11 cellular contexts compared by ENCODE assay signal in the genomic region with DNA sequence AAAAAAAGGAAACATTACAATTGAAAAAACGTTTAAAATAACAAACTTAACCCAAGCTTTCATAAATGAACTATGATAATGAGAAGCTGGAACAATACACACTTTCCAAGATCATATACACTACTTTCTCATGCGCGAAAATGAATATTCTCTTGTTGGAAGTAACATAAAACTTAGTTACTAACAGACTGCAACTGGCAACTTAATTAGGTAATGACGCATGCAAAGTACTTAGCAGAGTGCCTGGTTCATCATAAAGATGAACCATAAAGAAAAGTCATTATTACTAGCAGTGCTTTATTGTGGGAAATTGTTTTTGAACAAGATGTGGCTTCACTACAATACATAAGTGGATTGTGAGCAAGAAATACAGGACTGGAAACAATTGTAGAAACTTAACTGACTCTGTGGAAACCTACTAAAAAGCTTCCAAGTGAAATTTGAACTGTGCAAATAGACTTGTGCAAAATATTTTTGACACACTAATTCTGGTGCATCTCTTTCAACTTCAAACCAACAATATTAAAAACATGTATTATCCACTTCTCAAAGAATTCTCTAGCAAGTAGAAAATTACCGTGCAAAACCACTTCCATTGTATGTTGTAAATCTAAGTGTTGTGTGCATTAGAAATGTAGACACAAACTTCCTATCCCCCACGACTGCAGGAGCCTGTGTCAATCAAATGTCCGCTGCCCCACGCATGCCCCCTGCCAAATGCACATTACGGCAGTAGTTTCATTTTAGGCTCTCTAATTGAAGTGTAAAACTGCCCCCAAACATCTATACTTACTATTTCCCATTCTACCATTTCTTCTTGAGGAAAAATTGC. TPM values are rescaled to one million over a fixed set of nuclear protein-coding genes. Genes with fewer than 3 reads are reported as not detected.
A peak's percentile ranks its signal among the peaks of the same experiment; 100 is the strongest.
DNase-seq lines count a peak whose midpoint lies in the region; ATAC-seq lines count a peak whose summit lies in the region.
"Had no signal": no experiment of that assay in that cellular context is flagged by ENCODE, and none has a peak within 500 bp of the region (broad histone marks: within the 10 kb centered on the region; RNA-seq: fewer than 3 reads in every experiment).

No MANE protein-coding gene starts in this region.

- peak overlapping the region; percentile 41 for H3K4me3 Mint-ChIP-seq in natural killer cell treated with Interleukin-12 subunit alpha and Interleukin-12 subunit beta and Interleukin-15 and Interleukin-18, amount 100 ng/mL, for 72 hours

- WGBS in right cardiac atrium, result 21% methylated on average over 9 of the region's 9 CpGs
- 11 to 15% methylated on average over 9 of the region's 9 CpGs for WGBS in aorta, 2 donors

- H3K9me3 Mint-ChIP-seq in natural killer cell treated with Interleukin-12 subunit alpha and Interleukin-12 subunit beta and Interleukin-15 and Interleukin-18, amount 100 ng/mL, for 72 hours, result no peaks in the 10 kb centered on the region
- H3K9me3 Mint-ChIP-seq: activated naive CD8-positive, alpha-beta T cell treated with anti-CD3 and anti-CD28 coated beads, Interleukin-2, amount 10 ng/mL, durations not matched to agents 7 days and 5 days had no signal

- H3K4me3 ChIP-seq in right cardiac atrium (ENCODE audit: low read length) (peak overlapping the region; percentile 68), duodenal mucosa (ENCODE audit: low read depth in 1 of 2, low read length in 2 of 2) (peak overlapping the region; percentile 78 to 90), aorta (ENCODE audit: low read length in 2 of 2) (peak overlapping the region; percentile 30 to 60)

- DNase-seq in right cardiac atrium (peak in 1 of 3 donors; percentile 36), Right ventricle myocardium superior (no peak), aorta (no peak), ACHN (no peak), HuH-7 (ENCODE audit: low spot score) (no peak)
- DNase-seq in natural killer cell treated with Interleukin-12 subunit alpha and Interleukin-12 subunit beta and Interleukin-15 and Interleukin-18, amount 100 ng/mL, for 72 hours (ENCODE audit: low spot score), result no peak
- DNase-seq: activated naive CD8-positive, alpha-beta T cell treated with anti-CD3 and anti-CD28 coated beads, Interleukin-2, amount 10 ng/mL, durations not matched to agents 7 days and 5 days; kidney glomerular epithelial cell; NCI-H146 had no signal

- no peaks in the 10 kb centered on the region for H3K36me3 ChIP-seq in duodenal mucosa (ENCODE audit: control insufficient read depth in 1 of 2, insufficient read depth in 2 of 2, low read length in 2 of 2)
- H3K36me3 ChIP-seq in aorta (ENCODE audit: control insufficient read depth in 1 of 2, insufficient read depth in 2 of 2, low read length in 1 of 2), result no peaks in the 10 kb centered on the region

- H3K27ac Mint-ChIP-seq in natural killer cell treated with Interleukin-12 subunit alpha and Interleukin-12 subunit beta and Interleukin-15 and Interleukin-18, amount 100 ng/mL, for 72 hours, result no peak overlapping the region
- H3K27ac Mint-ChIP-seq: activated naive CD8-positive, alpha-beta T cell treated with anti-CD3 and anti-CD28 coated beads, Interleukin-2, amount 10 ng/mL, durations not matched to agents 7 days and 5 days had no signal

- H3K27me3 ChIP-seq in right cardiac atrium (ENCODE audit: control insufficient read depth, insufficient read depth) (no peaks in the 10 kb centered on the region), duodenal mucosa (ENCODE audit: control insufficient read depth in 1 of 2, insufficient read depth in 2 of 2, low read length in 2 of 2) (peaks cover 42 to 43% of the 10 kb centered on the region in 2 donors), aorta (ENCODE audit: control insufficient read depth in 1 of 2, insufficient read depth in 2 of 2, low read length in 1 of 2) (peaks cover 0 to 2% of the 10 kb centered on the region in 2 donors)

- H3K9me3 ChIP-seq in right cardiac atrium (ENCODE audit: control insufficient read depth, low read length) (no peaks in the 10 kb centered on the region), duodenal mucosa (ENCODE audit: control insufficient read depth in 1 of 2, low read length in 2 of 2) (no peaks in the 10 kb centered on the region), aorta (ENCODE audit: control insufficient read depth, low read length) (no peaks in the 10 kb centered on the region)

- H3K27ac ChIP-seq in right cardiac atrium (ENCODE audit: low read length) (peak overlapping the region; percentile 58), duodenal mucosa (ENCODE audit: low read depth, low read length) (no peak overlapping the region), aorta (ENCODE audit: low read depth in 1 of 2, low read length in 2 of 2) (no peak overlapping the region)

- H3K4me1 Mint-ChIP-seq in natural killer cell treated with Interleukin-12 subunit alpha and Interleukin-12 subunit beta and Interleukin-15 and Interleukin-18, amount 100 ng/mL, for 72 hours (ENCODE audit: low read depth in 2 of 2), result peaks cover 10 to 14% of the 10 kb centered on the region in 2 donors

- H3K4me1 ChIP-seq in right cardiac atrium (ENCODE audit: control insufficient read depth, insufficient read depth, low read length), result peaks cover 2% of the 10 kb centered on the region
- H3K4me1 ChIP-seq in duodenal mucosa (ENCODE audit: control insufficient read depth in 1 of 2, insufficient read depth in 2 of 2, low read length in 2 of 2), result peaks cover 5 to 9% of the 10 kb centered on the region in 2 donors
- peaks cover 0 to 3% of the 10 kb centered on the region in 2 donors for H3K4me1 ChIP-seq in aorta (ENCODE audit: control insufficient read depth in 1 of 2, insufficient read depth in 2 of 2, low read length in 2 of 2)

- H3K36me3 Mint-ChIP-seq in natural killer cell treated with Interleukin-12 subunit alpha and Interleukin-12 subunit beta and Interleukin-15 and Interleukin-18, amount 100 ng/mL, for 72 hours, result peaks cover 13% of the 10 kb centered on the region
- H3K36me3 Mint-ChIP-seq: activated naive CD8-positive, alpha-beta T cell treated with anti-CD3 and anti-CD28 coated beads, Interleukin-2, amount 10 ng/mL, durations not matched to agents 7 days and 5 days had no signal

- peaks cover 49 to 77% of the 10 kb centered on the region in 2 donors for H3K27me3 Mint-ChIP-seq in natural killer cell treated with Interleukin-12 subunit alpha and Interleukin-12 subunit beta and Interleukin-15 and Interleukin-18, amount 100 ng/mL, for 72 hours

- no peak overlapping the region for H3K9ac ChIP-seq in duodenal mucosa (ENCODE audit: low read depth in 1 of 2, low read length in 2 of 2)

- ATAC-seq in right cardiac atrium (no peak), Right ventricle myocardium superior (ENCODE audit: poor library complexity) (no peak), aorta (ENCODE audit: low FRiP score) (no peak), HG03139 (IDR thresholded peaks at IDR 0.05; ENCODE audit: unreplicated experiment) (no peak)
- ATAC-seq in natural killer cell treated with Interleukin-12 subunit alpha and Interleukin-12 subunit beta and Interleukin-15 and Interleukin-18, amount 100 ng/mL, for 72 hours, result no peak

- intact Hi-C loops in right cardiac atrium (cut with DNase I) (loop anchor here (5.0 to 10.0 kb wide), 3 partner anchors 171 to 178 kb away; no protein-coding TSS in a partner anchor), Right ventricle myocardium superior (cut with DNase I) (no loop called here), aorta (cut with DNase I) (loop anchor here (1.0 to 5.0 kb wide), 4 partner anchors 92 to 188 kb away; no protein-coding TSS in a partner anchor)

- in situ Hi-C loops in ACHN (cut with HindIII; ENCODE audit: low pct_ligation_motif_present, low pct_unique_long_range_greater_than_20kb, low sequenced_read_pairs), result no loop called here

RNA-seq across cellular contexts. Expression of a gene that starts 2.0 kb away (rescaled TPM):
- total RNA-seq in right cardiac atrium (10 to 100 TPM; 22.1 to 31.1 (median 30.3) TPM), Right ventricle myocardium superior (27.5 TPM), aorta (10 to 100 TPM; 40.1 to 65.4 TPM)
- polyA plus RNA-seq in right cardiac atrium (11.0 TPM), aorta (10 to 100 TPM in 1 of 2 donors, 1 to 10 TPM in 1; 6.8 to 18.8 TPM)
- total RNA-seq in natural killer cell treated with Interleukin-12 subunit alpha and Interleukin-12 subunit beta and Interleukin-15 and Interleukin-18, amount 100 ng/mL, for 72 hours, result not detected
- total RNA-seq: activated naive CD8-positive, alpha-beta T cell treated with anti-CD3 and anti-CD28 coated beads, Interleukin-2, amount 10 ng/mL, durations not matched to agents 7 days and 5 days had no signal

Comparison
In these comparisons a context has a peak if more than half of its experiments do, and no peak if none do; other contexts are left out.
1. RNA of a gene that starts 2.0 kb away (total RNA-seq): 40.1 to 65.4 TPM in aorta, 22.1 to 31.1 TPM in right cardiac atrium and 27.5 TPM in Right ventricle myocardium superior (single experiment); not detected in natural killer cell treated with Interleukin-12 subunit alpha and Interleukin-12 subunit beta and Interleukin-15 and Interleukin-18, amount 100 ng/mL, for 72 hours; every median in the first group is over 10 times any median in the second.
2. Peak in every context shown above with its lines, with median percentiles within 50 percentile points of each other: H3K4me3 ChIP-seq.